ENCODE assay signal across 2 cellular contexts in the genomic region with DNA sequence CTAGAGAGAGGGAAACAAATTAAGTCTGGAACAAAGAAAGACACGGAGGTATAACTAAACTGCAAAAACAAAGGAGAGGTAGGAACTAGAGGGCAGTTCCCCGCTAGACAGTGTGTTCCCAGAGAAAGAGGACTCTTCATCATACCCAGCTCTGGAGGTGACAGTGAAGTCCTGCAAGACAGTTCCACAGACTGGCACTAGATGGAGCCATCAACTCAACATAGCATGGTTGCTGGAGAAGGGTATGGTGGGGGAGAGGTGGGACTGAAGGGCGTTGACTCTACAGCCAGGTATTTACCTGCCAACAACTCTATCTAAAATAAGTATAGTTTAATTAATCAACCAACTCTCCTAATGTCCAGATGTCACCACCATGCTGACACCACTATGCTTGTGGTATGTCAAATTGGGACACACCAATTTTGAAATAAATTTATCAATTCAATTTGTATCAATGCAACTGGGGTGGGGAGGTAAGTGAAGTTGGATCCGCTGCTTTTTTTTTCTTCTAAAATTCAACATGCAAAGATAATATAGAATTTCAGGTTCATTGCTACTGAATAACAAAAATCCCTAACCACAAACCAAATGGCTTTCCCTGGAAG.
TF ChIP-seq lines count a peak whose summit lies in the region.

No MANE protein-coding gene starts in this region.

TF ChIP-seq in HEK293T, 16 proteins besides CTCF, POLR2A, EP300 and RAD21:
- TF ChIP-seq, protein P1, sequence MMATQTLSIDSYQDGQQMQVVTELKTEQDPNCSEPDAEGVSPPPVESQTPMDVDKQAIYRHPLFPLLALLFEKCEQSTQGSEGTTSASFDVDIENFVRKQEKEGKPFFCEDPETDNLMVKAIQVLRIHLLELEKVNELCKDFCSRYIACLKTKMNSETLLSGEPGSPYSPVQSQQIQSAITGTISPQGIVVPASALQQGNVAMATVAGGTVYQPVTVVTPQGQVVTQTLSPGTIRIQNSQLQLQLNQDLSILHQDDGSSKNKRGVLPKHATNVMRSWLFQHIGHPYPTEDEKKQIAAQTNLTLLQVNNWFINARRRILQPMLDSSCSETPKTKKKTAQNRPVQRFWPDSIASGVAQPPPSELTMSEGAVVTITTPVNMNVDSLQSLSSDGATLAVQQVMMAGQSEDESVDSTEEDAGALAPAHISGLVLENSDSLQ (IDR thresholded peaks at IDR 0.05), result peak; percentile 16; the same call in 1 of the 2 replicates
- no peak for TF ChIP-seq SP1 (IDR thresholded peaks at IDR 0.05)

TF ChIP-seq in K562, 482 proteins besides CTCF, POLR2A, EP300 and RAD21 (continues in another document):
- TF ChIP-seq TEAD1 (CRISPR knock-in tag; IDR thresholded peaks at IDR 0.05) (0 out of 4 replicates have a peak, but pooled peaks of 1 of the 2 experiments have one; percentile 49), ZNF3 (CRISPR knock-in tag; IDR thresholded peaks at IDR 0.05) (no peak), CC2D1A (IDR thresholded peaks at IDR 0.05) (peak; percentile 82; the same call in 1 of the 2 replicates), ZNF764 (CRISPR knock-in tag; IDR thresholded peaks at IDR 0.05; ENCODE audit: low read depth) (no peak), ZBTB7A (IDR thresholded peaks at IDR 0.05; ENCODE audit: borderline replicate concordance, control insufficient read depth, low read depth, low read length) (0 out of 2 replicates have a peak, but pooled peaks have one; percentile 41), CREB3L1 (IDR thresholded peaks at IDR 0.05; ENCODE audit: borderline replicate concordance, low read depth) (no peak), ZNF280A (IDR thresholded peaks at IDR 0.05; ENCODE audit: low read depth, partially characterized antibody) (peak; percentile 18), FIP1L1 (IDR thresholded peaks at IDR 0.05; ENCODE audit: low read depth, low read length, poor library complexity, severe bottlenecking) (no peak), KHSRP (IDR thresholded peaks at IDR 0.05) (no peak), NR0B1 (IDR thresholded peaks at IDR 0.05; ENCODE audit: partially characterized antibody) (no peak), SRSF3 (IDR thresholded peaks at IDR 0.05; ENCODE audit: insufficient read depth, low read length) (no peak), TSC22D4 (tag; IDR thresholded peaks at IDR 0.05) (no peak), MAZ (CRISPR knock-in tag; conservative IDR thresholded peaks at IDR 0.05 in 1 of 2, IDR thresholded peaks at IDR 0.05 in 1 of 2) (peak in 1 of 2 experiments; percentile 53; a peak in 1 of 4 replicates), LCOR (CRISPR knock-in tag; IDR thresholded peaks at IDR 0.05) (no peak), JUN (IDR thresholded peaks at IDR 0.05; ENCODE audit: borderline replicate concordance, low read depth, low read length) (no peak), JUN (CRISPR knock-in tag; IDR thresholded peaks at IDR 0.05; ENCODE audit: borderline replicate concordance) (no peak), ZKSCAN1 (IDR thresholded peaks at IDR 0.05; ENCODE audit: low read depth, low read length) (peak; percentile 53; the same call in 1 of the 2 replicates), ADNP (tag; IDR thresholded peaks at IDR 0.05) (no peak), CBX1 (IDR thresholded peaks at IDR 0.05; ENCODE audit: low read depth) (peak; percentile 67; the same call in 1 of the 2 replicates), JUND (IDR thresholded peaks at IDR 0.05; ENCODE audit: borderline replicate concordance, low read depth, low read length) (no peak; the same call in 1 of the 2 replicates), JUND (tag; IDR thresholded peaks at IDR 0.05; ENCODE audit: borderline replicate concordance, low read depth, low read length) (peak; percentile 32; the same call in 1 of the 3 replicates), SOX6 (IDR thresholded peaks at IDR 0.05) (no peak), THRAP3 (IDR thresholded peaks at IDR 0.05; ENCODE audit: borderline replicate concordance) (no peak), GABPB1 (CRISPR knock-in tag; IDR thresholded peaks at IDR 0.05) (0 out of 2 replicates have a peak, but pooled peaks have one; percentile 25), NEUROD1 (IDR thresholded peaks at IDR 0.05; ENCODE audit: borderline replicate concordance, low read depth, low read length, partially characterized antibody) (no peak), MEIS2 (IDR thresholded peaks at IDR 0.05; ENCODE audit: partially characterized antibody) (peak; percentile 34), POLR2AphosphoS5 (IDR thresholded peaks at IDR 0.05; ENCODE audit: control insufficient read depth, insufficient read depth, low read depth, low read length) (no peak), KLF16 (IDR thresholded peaks at IDR 0.05) (no peak), CBX5 (IDR thresholded peaks at IDR 0.05; ENCODE audit: borderline replicate concordance, low read depth) (peak; percentile 93), ARID2 (IDR thresholded peaks at IDR 0.05) (peak; percentile 61; the same call in 1 of the 2 replicates), ZNF408 (CRISPR knock-in tag; IDR thresholded peaks at IDR 0.05; ENCODE audit: low read depth) (no peak), CREM (IDR thresholded peaks at IDR 0.05; ENCODE audit: low read depth) (0 out of 2 replicates have a peak, but pooled peaks have one; percentile 18), SMC3 (conservative IDR thresholded peaks at IDR 0.05; ENCODE audit: insufficient read depth, low read depth, low read length) (peak; percentile 77), ZEB2 (IDR thresholded peaks at IDR 0.05) (0 out of 2 replicates have a peak, but pooled peaks have one; percentile 35)
- TF ChIP-seq, protein P1 (IDR thresholded peaks at IDR 0.05), result 0 out of 2 replicates have a peak, but pooled peaks have one; percentile 44
- TF ChIP-seq, protein P2, sequence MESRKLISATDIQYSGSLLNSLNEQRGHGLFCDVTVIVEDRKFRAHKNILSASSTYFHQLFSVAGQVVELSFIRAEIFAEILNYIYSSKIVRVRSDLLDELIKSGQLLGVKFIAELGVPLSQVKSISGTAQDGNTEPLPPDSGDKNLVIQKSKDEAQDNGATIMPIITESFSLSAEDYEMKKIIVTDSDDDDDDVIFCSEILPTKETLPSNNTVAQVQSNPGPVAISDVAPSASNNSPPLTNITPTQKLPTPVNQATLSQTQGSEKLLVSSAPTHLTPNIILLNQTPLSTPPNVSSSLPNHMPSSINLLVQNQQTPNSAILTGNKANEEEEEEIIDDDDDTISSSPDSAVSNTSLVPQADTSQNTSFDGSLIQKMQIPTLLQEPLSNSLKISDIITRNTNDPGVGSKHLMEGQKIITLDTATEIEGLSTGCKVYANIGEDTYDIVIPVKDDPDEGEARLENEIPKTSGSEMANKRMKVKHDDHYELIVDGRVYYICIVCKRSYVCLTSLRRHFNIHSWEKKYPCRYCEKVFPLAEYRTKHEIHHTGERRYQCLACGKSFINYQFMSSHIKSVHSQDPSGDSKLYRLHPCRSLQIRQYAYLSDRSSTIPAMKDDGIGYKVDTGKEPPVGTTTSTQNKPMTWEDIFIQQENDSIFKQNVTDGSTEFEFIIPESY (CRISPR knock-in tag; IDR thresholded peaks at IDR 0.05), result peak; percentile 62
- TF ChIP-seq, protein P3, sequence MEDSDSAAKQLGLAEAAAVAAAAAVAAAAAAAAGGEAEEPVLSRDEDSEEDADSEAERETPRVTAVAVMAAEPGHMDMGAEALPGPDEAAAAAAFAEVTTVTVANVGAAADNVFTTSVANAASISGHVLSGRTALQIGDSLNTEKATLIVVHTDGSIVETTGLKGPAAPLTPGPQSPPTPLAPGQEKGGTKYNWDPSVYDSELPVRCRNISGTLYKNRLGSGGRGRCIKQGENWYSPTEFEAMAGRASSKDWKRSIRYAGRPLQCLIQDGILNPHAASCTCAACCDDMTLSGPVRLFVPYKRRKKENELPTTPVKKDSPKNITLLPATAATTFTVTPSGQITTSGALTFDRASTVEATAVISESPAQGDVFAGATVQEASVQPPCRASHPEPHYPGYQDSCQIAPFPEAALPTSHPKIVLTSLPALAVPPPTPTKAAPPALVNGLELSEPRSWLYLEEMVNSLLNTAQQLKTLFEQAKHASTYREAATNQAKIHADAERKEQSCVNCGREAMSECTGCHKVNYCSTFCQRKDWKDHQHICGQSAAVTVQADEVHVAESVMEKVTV (CRISPR knock-in tag; IDR thresholded peaks at IDR 0.05), result peak; percentile 76
- TF ChIP-seq, protein P4, sequence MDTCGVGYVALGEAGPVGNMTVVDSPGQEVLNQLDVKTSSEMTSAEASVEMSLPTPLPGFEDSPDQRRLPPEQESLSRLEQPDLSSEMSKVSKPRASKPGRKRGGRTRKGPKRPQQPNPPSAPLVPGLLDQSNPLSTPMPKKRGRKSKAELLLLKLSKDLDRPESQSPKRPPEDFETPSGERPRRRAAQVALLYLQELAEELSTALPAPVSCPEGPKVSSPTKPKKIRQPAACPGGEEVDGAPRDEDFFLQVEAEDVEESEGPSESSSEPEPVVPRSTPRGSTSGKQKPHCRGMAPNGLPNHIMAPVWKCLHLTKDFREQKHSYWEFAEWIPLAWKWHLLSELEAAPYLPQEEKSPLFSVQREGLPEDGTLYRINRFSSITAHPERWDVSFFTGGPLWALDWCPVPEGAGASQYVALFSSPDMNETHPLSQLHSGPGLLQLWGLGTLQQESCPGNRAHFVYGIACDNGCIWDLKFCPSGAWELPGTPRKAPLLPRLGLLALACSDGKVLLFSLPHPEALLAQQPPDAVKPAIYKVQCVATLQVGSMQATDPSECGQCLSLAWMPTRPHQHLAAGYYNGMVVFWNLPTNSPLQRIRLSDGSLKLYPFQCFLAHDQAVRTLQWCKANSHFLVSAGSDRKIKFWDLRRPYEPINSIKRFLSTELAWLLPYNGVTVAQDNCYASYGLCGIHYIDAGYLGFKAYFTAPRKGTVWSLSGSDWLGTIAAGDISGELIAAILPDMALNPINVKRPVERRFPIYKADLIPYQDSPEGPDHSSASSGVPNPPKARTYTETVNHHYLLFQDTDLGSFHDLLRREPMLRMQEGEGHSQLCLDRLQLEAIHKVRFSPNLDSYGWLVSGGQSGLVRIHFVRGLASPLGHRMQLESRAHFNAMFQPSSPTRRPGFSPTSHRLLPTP (IDR thresholded peaks at IDR 0.05; ENCODE audit: borderline replicate concordance, extremely low read depth, insufficient read length), result no peak
- TF ChIP-seq, protein P5, sequence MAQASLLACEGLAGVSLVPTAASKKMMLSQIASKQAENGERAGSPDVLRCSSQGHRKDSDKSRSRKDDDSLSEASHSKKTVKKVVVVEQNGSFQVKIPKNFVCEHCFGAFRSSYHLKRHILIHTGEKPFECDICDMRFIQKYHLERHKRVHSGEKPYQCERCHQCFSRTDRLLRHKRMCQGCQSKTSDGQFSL (CRISPR knock-in tag; IDR thresholded peaks at IDR 0.05), result 0 out of 2 replicates have a peak, but pooled peaks have one; percentile 49
- TF ChIP-seq, protein P5 (tag; IDR thresholded peaks at IDR 0.05), result no peak
- TF ChIP-seq, protein P6, sequence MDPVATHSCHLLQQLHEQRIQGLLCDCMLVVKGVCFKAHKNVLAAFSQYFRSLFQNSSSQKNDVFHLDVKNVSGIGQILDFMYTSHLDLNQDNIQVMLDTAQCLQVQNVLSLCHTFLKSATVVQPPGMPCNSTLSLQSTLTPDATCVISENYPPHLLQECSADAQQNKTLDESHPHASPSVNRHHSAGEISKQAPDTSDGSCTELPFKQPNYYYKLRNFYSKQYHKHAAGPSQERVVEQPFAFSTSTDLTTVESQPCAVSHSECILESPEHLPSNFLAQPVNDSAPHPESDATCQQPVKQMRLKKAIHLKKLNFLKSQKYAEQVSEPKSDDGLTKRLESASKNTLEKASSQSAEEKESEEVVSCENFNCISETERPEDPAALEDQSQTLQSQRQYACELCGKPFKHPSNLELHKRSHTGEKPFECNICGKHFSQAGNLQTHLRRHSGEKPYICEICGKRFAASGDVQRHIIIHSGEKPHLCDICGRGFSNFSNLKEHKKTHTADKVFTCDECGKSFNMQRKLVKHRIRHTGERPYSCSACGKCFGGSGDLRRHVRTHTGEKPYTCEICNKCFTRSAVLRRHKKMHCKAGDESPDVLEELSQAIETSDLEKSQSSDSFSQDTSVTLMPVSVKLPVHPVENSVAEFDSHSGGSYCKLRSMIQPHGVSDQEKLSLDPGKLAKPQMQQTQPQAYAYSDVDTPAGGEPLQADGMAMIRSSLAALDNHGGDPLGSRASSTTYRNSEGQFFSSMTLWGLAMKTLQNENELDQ (CRISPR knock-in tag; IDR thresholded peaks at IDR 0.05; ENCODE audit: borderline replicate concordance), result no peak
